17 cellular contexts compared by ENCODE assay signal in the genomic region with DNA sequence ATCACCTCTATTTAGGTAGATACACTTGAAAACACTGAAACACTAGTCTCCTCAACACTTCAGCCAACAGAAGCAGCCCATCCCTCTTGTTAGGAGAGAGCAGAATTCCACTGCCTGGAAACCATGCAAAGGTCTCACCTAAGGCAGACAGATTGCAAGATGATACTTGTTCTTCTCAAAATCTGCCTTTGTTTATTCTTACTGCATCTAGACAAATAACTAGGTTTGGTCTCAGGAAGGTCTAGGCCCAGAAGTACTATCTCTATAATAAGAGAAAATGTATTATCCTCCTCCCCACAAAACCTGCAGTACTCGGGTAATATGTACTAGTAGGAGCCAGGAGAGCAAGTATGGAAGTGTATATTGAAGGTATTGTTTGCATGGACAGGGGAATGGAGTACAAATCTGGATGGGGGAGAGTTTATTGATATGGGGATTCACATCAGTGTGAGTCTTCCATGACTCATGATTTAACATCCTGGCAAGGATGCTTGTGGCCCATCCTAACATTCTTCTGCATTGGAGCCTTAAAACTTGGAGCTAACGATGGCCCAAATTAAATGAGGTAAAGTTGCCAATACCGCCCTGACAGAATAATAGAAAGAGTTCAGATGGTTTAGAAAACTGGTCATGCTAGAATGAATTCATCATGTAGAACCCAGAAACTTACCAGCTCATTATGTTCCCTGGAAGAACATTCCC.
A peak's percentile ranks its signal among the peaks of the same experiment; 100 is the strongest.
DNase-seq lines count a peak whose midpoint lies in the region; ATAC-seq, FAIRE-seq and TF ChIP-seq lines count a peak whose summit lies in the region.
"Had no signal": no experiment of that assay in that cellular context is flagged by ENCODE, and none has a peak within 500 bp of the region (broad histone marks: within the 10 kb centered on the region; RNA-seq: fewer than 3 reads in every experiment).

No MANE protein-coding gene starts in this region.

- in situ Hi-C loops in astrocyte of the cerebellum (cut with HindIII; ENCODE audit: low sequenced_read_pairs), result no loop called here

- no peaks in the 10 kb centered on the region for H3K36me3 Mint-ChIP-seq in stimulated activated memory B cell treated with anti-CD40 and anti-IgM and Interleukin-4, amounts not matched to agents 10 μg/mL and 1 μg/mL and 100 μg/mL, for 72 hours
- H3K36me3 Mint-ChIP-seq: stimulated activated effector memory CD8-positive, alpha-beta T cell treated with anti-CD3 and anti-CD28 coated beads, Interleukin-12 subunit alpha, Interleukin-12 subunit beta, amount 100 ng/mL, for 72 hours had no signal

- DNase-seq in AG04449 (ENCODE audit: low read depth, low spot score), result peak; percentile 37
- DNase-seq in H54 (ENCODE audit: insufficient read length, low spot score), result no peak
- peak; percentile 82 for DNase-seq in astrocyte of the cerebellum (ENCODE audit: low read depth)
- DNase-seq in foreskin fibroblast, result peak; percentile 79 to 90
- DNase-seq in HUDEP-2 (lab: John Stamatoyannopoulos, UW; ENCODE audit: unreplicated experiment in 76 of 76), result no peak
- DNase-seq: activated CD4-positive, alpha-beta T cell treated with anti-CD3 and anti-CD28 coated beads, Interleukin-2, amount 50 U/mL, for 48 hours; adrenal gland; left lung; NCI-H2029; PC-9; upper lobe of right lung had no signal

- H3K4me3 Mint-ChIP-seq in stimulated activated memory B cell treated with anti-CD40 and anti-IgM and Interleukin-4, amounts not matched to agents 10 μg/mL and 1 μg/mL and 100 μg/mL, for 72 hours, result no peak overlapping the region
- H3K4me3 Mint-ChIP-seq: stimulated activated effector memory CD8-positive, alpha-beta T cell treated with anti-CD3 and anti-CD28 coated beads, Interleukin-12 subunit alpha, Interleukin-12 subunit beta, amount 100 ng/mL, for 72 hours had no signal

- TF ChIP-seq CTCF in AG04449 (IDR thresholded peaks at IDR 0.05; ENCODE audit: insufficient read depth, low read length, missing control alignments) (no peak), astrocyte of the cerebellum (IDR thresholded peaks at IDR 0.05; ENCODE audit: low read depth, low read length, missing control alignments) (no peak), foreskin fibroblast (IDR thresholded peaks at IDR 0.05; ENCODE audit: low read depth, low read length) (no peak)

- no peak overlapping the region for H3K4me3 ChIP-seq in AG04449 (ENCODE audit: low read depth, low read length)
- H3K4me3 ChIP-seq in astrocyte of the cerebellum (ENCODE audit: low read depth, low read length), result no peak overlapping the region
- no peak overlapping the region for H3K4me3 ChIP-seq in foreskin fibroblast (ENCODE audit: low read depth in 1 of 2, low read length in 2 of 2)
- H3K4me3 ChIP-seq: adrenal gland, left lung, PC-9, smooth muscle cell, upper lobe of right lung had no signal

- H3K4me1 Mint-ChIP-seq in stimulated activated memory B cell treated with anti-CD40 and anti-IgM and Interleukin-4, amounts not matched to agents 10 μg/mL and 1 μg/mL and 100 μg/mL, for 72 hours, result no peaks in the 10 kb centered on the region

- no peaks in the 10 kb centered on the region for H3K9me3 Mint-ChIP-seq in stimulated activated memory B cell treated with anti-CD40 and anti-IgM and Interleukin-4, amounts not matched to agents 10 μg/mL and 1 μg/mL and 100 μg/mL, for 72 hours
- H3K9me3 Mint-ChIP-seq: stimulated activated effector memory CD8-positive, alpha-beta T cell treated with anti-CD3 and anti-CD28 coated beads, Interleukin-12 subunit alpha, Interleukin-12 subunit beta, amount 100 ng/mL, for 72 hours had no signal

- ATAC-seq in stimulated activated memory B cell treated with anti-CD40 and anti-IgM and Interleukin-4, amounts not matched to agents 10 μg/mL and 1 μg/mL and 100 μg/mL, for 72 hours, result no peak
- ATAC-seq in HG03442 (IDR thresholded peaks at IDR 0.05; ENCODE audit: unreplicated experiment), result no peak
- ATAC-seq in HG03460 (IDR thresholded peaks at IDR 0.05; ENCODE audit: unreplicated experiment), result no peak
- ATAC-seq: esophagus mucosa; left lung; stimulated activated effector memory CD8-positive, alpha-beta T cell treated with anti-CD3 and anti-CD28 coated beads, Interleukin-12 subunit alpha, Interleukin-12 subunit beta, amount 100 ng/mL, for 72 hours; upper lobe of right lung had no signal

- peaks cover 17% of the 10 kb centered on the region for H3K27me3 Mint-ChIP-seq in stimulated activated memory B cell treated with anti-CD40 and anti-IgM and Interleukin-4, amounts not matched to agents 10 μg/mL and 1 μg/mL and 100 μg/mL, for 72 hours

- FAIRE-seq in H54 (lab: Jason Lieb, UNC), result peak; percentile 88

- H3K27ac Mint-ChIP-seq in stimulated activated memory B cell treated with anti-CD40 and anti-IgM and Interleukin-4, amounts not matched to agents 10 μg/mL and 1 μg/mL and 100 μg/mL, for 72 hours, result no peak overlapping the region
- H3K27ac Mint-ChIP-seq: stimulated activated effector memory CD8-positive, alpha-beta T cell treated with anti-CD3 and anti-CD28 coated beads, Interleukin-12 subunit alpha, Interleukin-12 subunit beta, amount 100 ng/mL, for 72 hours had no signal

- POLR2A ChIA-PET in AG04449 (lab: Yijun Ruan, JAX), result no interaction called here

- no peak for TF ChIP-seq POLR2A in H54 (IDR thresholded peaks at IDR 0.05; ENCODE audit: low read depth, low read length)

- CTCF ChIA-PET in AG04449 (lab: Yijun Ruan, JAX), result interaction anchor here (0.7 to 1.4 kb wide), 2 partner anchors 14 to 19 kb away, joined by 4 to 6 read pairs; no protein-coding TSS in a partner anchor

Comparison
In these comparisons a context has a peak if more than half of its experiments do, and no peak if none do; other contexts are left out.
1. DNase-seq: peak in AG04449 (single experiment), astrocyte of the cerebellum (single experiment) and foreskin fibroblast (2 of 2); none in H54 (single experiment) and HUDEP-2 (0 of 76).